Comparison of ENCODE assay signal across 18 cellular contexts in genomic region chr13:85737952-85738351, GRCh38.
"Had no signal": no experiment of that assay in that cellular context is flagged by ENCODE, and none has a peak within 500 bp of the region (broad histone marks: within the 10 kb centered on the region; RNA-seq: fewer than 3 reads in every experiment).

No MANE protein-coding gene starts in this region.

- H3K4me3 ChIP-seq: coronary artery, left ventricle myocardium inferior, spleen, testis, upper lobe of left lung had no signal

- H3K36me3 ChIP-seq: brain microvascular endothelial cell, left ventricle myocardium inferior, spleen, upper lobe of left lung had no signal

- H3K27ac Mint-ChIP-seq: activated T-cell treated with anti-CD3 and anti-CD28 coated beads, Interleukin-2, amount 50 U/mL, for 72 hours; stimulated activated memory B cell treated with anti-CD40 and anti-IgM and Interleukin-4, amounts not matched to agents 10 μg/mL and 1 μg/mL and 100 μg/mL, for 72 hours had no signal

- H3K4me3 Mint-ChIP-seq: activated T-cell treated with anti-CD3 and anti-CD28 coated beads, Interleukin-2, amount 50 U/mL, for 72 hours; central memory CD8-positive, alpha-beta T cell; stimulated activated memory B cell treated with anti-CD40 and anti-IgM and Interleukin-4, amounts not matched to agents 10 μg/mL and 1 μg/mL and 100 μg/mL, for 72 hours had no signal

- H3K4me1 Mint-ChIP-seq: central memory CD8-positive, alpha-beta T cell; stimulated activated memory B cell treated with anti-CD40 and anti-IgM and Interleukin-4, amounts not matched to agents 10 μg/mL and 1 μg/mL and 100 μg/mL, for 72 hours had no signal

- ATAC-seq: activated T-cell treated with anti-CD3 and anti-CD28 coated beads, Interleukin-2, amount 50 U/mL, for 72 hours; stimulated activated memory B cell treated with anti-CD40 and anti-IgM and Interleukin-4, amounts not matched to agents 10 μg/mL and 1 μg/mL and 100 μg/mL, for 72 hours had no signal

- H3K9me3 ChIP-seq: left ventricle myocardium inferior, testis, upper lobe of left lung had no signal

- H3K27ac ChIP-seq: brain microvascular endothelial cell, coronary artery, left ventricle myocardium inferior, spleen, testis, upper lobe of left lung had no signal

- H3K27me3 ChIP-seq: brain microvascular endothelial cell, spleen, testis, upper lobe of left lung had no signal

- DNase-seq: activated CD4-positive, alpha-beta T cell treated with anti-CD3 and anti-CD28 coated beads for 1 hour; activated CD8-positive, alpha-beta memory T cell treated with anti-CD3 and anti-CD28 coated beads for 24 hours; activated CD8-positive, alpha-beta memory T cell treated with anti-CD3 and anti-CD28 coated beads, Interleukin-2, amount 50 U/mL, for 48 hours; activated effector memory CD4-positive, alpha-beta T cell treated with anti-CD3 and anti-CD28 coated beads, Interleukin-2, amount 50 U/mL, for 16 hours; activated naive CD4-positive, alpha-beta T cell treated with anti-CD3 and anti-CD28 coated beads, Interleukin-2, amount 50 U/mL, for 16 hours; activated T-cell treated with anti-CD3 and anti-CD28 coated beads, Interleukin-2, amount 50 U/mL, for 72 hours; aorta; brain microvascular endothelial cell; left ventricle myocardium inferior; occipital lobe; posterior cingulate gyrus; spleen; stimulated activated CD4-positive, alpha-beta T cell treated with anti-CD3 and anti-CD28 coated beads, Interleukin-4, amount 100 ng/mL, for 4 hours; testis; upper lobe of left lung had no signal

- H3K27me3 Mint-ChIP-seq: central memory CD8-positive, alpha-beta T cell; stimulated activated memory B cell treated with anti-CD40 and anti-IgM and Interleukin-4, amounts not matched to agents 10 μg/mL and 1 μg/mL and 100 μg/mL, for 72 hours had no signal

- H3K36me3 Mint-ChIP-seq: stimulated activated memory B cell treated with anti-CD40 and anti-IgM and Interleukin-4, amounts not matched to agents 10 μg/mL and 1 μg/mL and 100 μg/mL, for 72 hours had no signal

- H3K4me1 ChIP-seq: left ventricle myocardium inferior, spleen, testis, upper lobe of left lung had no signal
